9 cellular contexts compared by ENCODE assay signal in genomic region chr20:10217517-10218410, GRCh38. TPM values are rescaled to one million over a fixed set of nuclear protein-coding genes. Genes with fewer than 3 reads are reported as not detected.
DNase-seq lines count a peak whose midpoint lies in the region; ATAC-seq, FAIRE-seq and TF ChIP-seq lines count a peak whose summit lies in the region.
"Had no signal": no experiment of that assay in that cellular context is flagged by ENCODE, and none has a peak within 500 bp of the region (broad histone marks: within the 10 kb centered on the region; RNA-seq: fewer than 3 reads in every experiment).

No MANE protein-coding gene starts in this region.

- H3K9me1 ChIP-seq in keratinocyte (ENCODE audit: control insufficient read depth, extremely low read depth, insufficient read depth, low read length): no peaks in the 10 kb centered on the region

- ATAC-seq in GM19328 (IDR thresholded peaks at IDR 0.05; ENCODE audit: unreplicated experiment): no peak

- peak overlapping the region; percentile 28 to 65 (median 52) for H3K4me3 ChIP-seq in breast epithelium
- H3K4me3 ChIP-seq in keratinocyte (ENCODE audit: control insufficient read depth in 2 of 3, extremely low read depth in 1 of 3, insufficient read depth in 2 of 3, low read depth in 1 of 3, low read length in 3 of 3): peak overlapping the region in 2 of 3 experiments; percentile 8 to 48
- H3K4me3 ChIP-seq: BLaER1 treated with 17β-estradiol and CSF1 and Interleukin-3, amounts not matched to agents 10 nM and 100 nM had no signal

- TF ChIP-seq CTCF in breast epithelium (IDR thresholded peaks at IDR 0.05) (no peak), keratinocyte (optimal IDR thresholded peaks at IDR 0.05 in 1 of 3, IDR thresholded peaks at IDR 0.05 in 1 of 3, conservative IDR thresholded peaks at IDR 0.05 in 1 of 3; ENCODE audit: extremely low read depth in 1 of 3, insufficient read depth in 2 of 3, low read length in 3 of 3) (no peak)

- peak overlapping the region; percentile 78 for H3K4me2 ChIP-seq in keratinocyte (ENCODE audit: control insufficient read depth, extremely low read depth, insufficient read depth, low read depth, low read length)
- H3K4me2 ChIP-seq: BLaER1 treated with 17β-estradiol and CSF1 and Interleukin-3, amounts not matched to agents 10 nM and 100 nM had no signal

- H3K79me2 ChIP-seq in keratinocyte (ENCODE audit: control insufficient read depth, insufficient read depth, low read length): no peaks in the 10 kb centered on the region

- TF ChIP-seq POLR2A in breast epithelium (IDR thresholded peaks at IDR 0.05) (peak; percentile 24), erythroblast (IDR thresholded peaks at IDR 0.05; ENCODE audit: low read length) (no peak)

- dilution Hi-C loops in keratinocyte (cut with MboI; ENCODE audit: extremely low pct_ligation_motif_present, low sequenced_read_pairs): no loop called here

- H3K4me1 ChIP-seq in breast epithelium (no peaks in the 10 kb centered on the region), keratinocyte (ENCODE audit: control insufficient read depth, extremely low read depth, insufficient read depth, low read length) (peaks cover 7% of the 10 kb centered on the region)
- H3K4me1 ChIP-seq: BLaER1 treated with 17β-estradiol and CSF1 and Interleukin-3, amounts not matched to agents 10 nM and 100 nM had no signal

- H3K36me3 ChIP-seq in breast epithelium: no peaks in the 10 kb centered on the region
- no peaks in the 10 kb centered on the region for H3K36me3 ChIP-seq in keratinocyte (ENCODE audit: control insufficient read depth in 2 of 2, extremely low read depth in 1 of 2, insufficient read depth in 2 of 2, low read length in 2 of 2)
- H3K36me3 ChIP-seq: BLaER1 treated with 17β-estradiol and CSF1 and Interleukin-3, amounts not matched to agents 10 nM and 100 nM had no signal

- H3K9me3 ChIP-seq in breast epithelium (no peaks in the 10 kb centered on the region), keratinocyte (ENCODE audit: control insufficient read depth, low read depth, low read length) (no peaks in the 10 kb centered on the region)
- H3K9me3 ChIP-seq: BLaER1 treated with 17β-estradiol and CSF1 and Interleukin-3, amounts not matched to agents 10 nM and 100 nM had no signal

- no peak for FAIRE-seq in keratinocyte (lab: Jason Lieb, UNC)

- no peak overlapping the region for H2AFZ ChIP-seq in keratinocyte (ENCODE audit: control insufficient read depth, low read length)

- intact Hi-C loops in breast epithelium (cut with DNase I; ENCODE audit: low total_unique reads): no loop called here

- H3K9ac ChIP-seq in keratinocyte (ENCODE audit: control insufficient read depth, extremely low read depth, insufficient read depth, low read length): no peak overlapping the region
- H3K9ac ChIP-seq: BLaER1 treated with 17β-estradiol and CSF1 and Interleukin-3, amounts not matched to agents 10 nM and 100 nM had no signal

- peak; percentile 2 to 8 for DNase-seq in activated CD4-positive, alpha-beta T cell treated with anti-CD3 and anti-CD28 coated beads for 4 hours
- DNase-seq in activated CD4-positive, alpha-beta T cell treated with anti-CD3 and anti-CD28 coated beads, Interleukin-2, amount 50 U/mL, for 1 hour: no peak
- DNase-seq in NCI-H748 (lab: John Stamatoyannopoulos, UW; ENCODE audit: unreplicated experiment): peak; percentile 99
- peak in 1 of 2 donors; percentile 78 for DNase-seq in breast epithelium (ENCODE audit: low spot score in 2 of 2)
- DNase-seq in keratinocyte (ENCODE audit: low read depth, low spot score): no peak
- peak; percentile 41 for DNase-seq in stimulated activated CD4-positive, alpha-beta T cell treated with anti-CD3 and anti-CD28 coated beads, Interleukin-1b, Interleukin-23, amount 100 ng/mL, for 48 hours
- DNase-seq in erythroblast (lab: John Stamatoyannopoulos, UW): no peak

- peak overlapping the region; percentile 91 to 95 for H3K27ac ChIP-seq in breast epithelium
- H3K27ac ChIP-seq in keratinocyte (ENCODE audit: control insufficient read depth, insufficient read depth, low read length): no peak overlapping the region
- H3K27ac ChIP-seq: BLaER1 treated with 17β-estradiol and CSF1 and Interleukin-3, amounts not matched to agents 10 nM and 100 nM had no signal

- H4K20me1 ChIP-seq in keratinocyte (ENCODE audit: control insufficient read depth, extremely low read depth, insufficient read depth, low read length): no peaks in the 10 kb centered on the region
- H4K20me1 ChIP-seq: BLaER1 treated with 17β-estradiol and CSF1 and Interleukin-3, amounts not matched to agents 10 nM and 100 nM had no signal

- H3K27me3 ChIP-seq in breast epithelium (peaks cover 0 to 17% of the 10 kb centered on the region in 2 donors), keratinocyte (ENCODE audit: control insufficient read depth, extremely low read depth, insufficient read depth, low read length) (peaks cover 17% of the 10 kb centered on the region)

RNA-seq across cellular contexts. Expression of gene SNAP25, which starts 0.9 kb away (rescaled TPM):
- total RNA-seq in breast epithelium: 1 to 10 TPM in 2 of 3 donors, under 1 TPM in 1; 0.32 to 1.6 (median 1.6) TPM
- not detected in 3 replicates for polyA plus RNA-seq in keratinocyte
- polyA plus RNA-seq in keratinocyte (2011; ENCODE audit: low read depth): not detected
- not detected in 2 replicates for polyA plus RNA-seq in keratinocyte (2011; cell fraction: cytosol; rRNA removed)
- not detected in 2 replicates for polyA plus RNA-seq in keratinocyte (2011; cell fraction: nucleus; rRNA removed)
- not detected in 2 replicates for polyA plus RNA-seq in keratinocyte (2012; ENCODE audit: low replicate concordance)
- polyA minus RNA-seq in keratinocyte: not detected in 3 replicates
- not detected for polyA minus RNA-seq in keratinocyte (2011; cell fraction: cytosol; rRNA and poly(A)+ RNA removed)
- polyA minus RNA-seq in keratinocyte (2011; cell fraction: nucleus; rRNA and poly(A)+ RNA removed): not detected in 2 replicates

Comparison
In these comparisons a context has a peak if more than half of its experiments do, and no peak if none do; other contexts are left out.
1. DNase-seq: peak in activated CD4-positive, alpha-beta T cell treated with anti-CD3 and anti-CD28 coated beads for 4 hours (2 of 2), NCI-H748 (single experiment) and stimulated activated CD4-positive, alpha-beta T cell treated with anti-CD3 and anti-CD28 coated beads, Interleukin-1b, Interleukin-23, amount 100 ng/mL, for 48 hours (single experiment); none in activated CD4-positive, alpha-beta T cell treated with anti-CD3 and anti-CD28 coated beads, Interleukin-2, amount 50 U/mL, for 1 hour (single experiment), keratinocyte (single experiment) and erythroblast (0 of 2).